Comparison of ENCODE assay signal across 15 cellular contexts in the genomic region with DNA sequence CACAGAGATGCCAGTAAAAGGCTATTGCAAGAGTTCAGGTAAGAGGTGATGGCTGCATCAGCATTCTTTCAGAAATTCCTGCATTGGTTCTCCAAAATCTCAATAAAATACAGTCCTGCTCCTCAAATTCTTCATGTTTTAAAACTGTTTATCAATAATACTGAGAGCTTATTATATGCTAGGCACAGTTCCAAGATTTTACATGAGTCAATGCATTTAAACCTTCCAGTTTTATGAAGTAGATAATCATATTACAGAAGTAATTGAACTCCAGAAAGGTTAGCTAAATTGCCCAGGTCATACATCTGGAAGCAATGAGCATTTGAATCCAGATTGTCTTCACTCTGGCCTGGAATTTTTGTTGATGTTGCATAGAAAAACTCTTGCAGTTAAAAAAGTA.
DNase-seq lines count a peak whose midpoint lies in the region; TF ChIP-seq lines count a peak whose summit lies in the region.
"Had no signal": no experiment of that assay in that cellular context is flagged by ENCODE, and none has a peak within 500 bp of the region (broad histone marks: within the 10 kb centered on the region; RNA-seq: fewer than 3 reads in every experiment).

No MANE protein-coding gene starts in this region.

- H3K4me3 ChIP-seq in choroid plexus epithelial cell (ENCODE audit: low read depth, low read length), result no peak overlapping the region
- H3K4me3 ChIP-seq: BLaER1, GM23338 had no signal

- TF ChIP-seq CTCF in choroid plexus epithelial cell (conservative IDR thresholded peaks at IDR 0.05; ENCODE audit: low read depth, low read length), result no peak

- DNase-seq in NCI-H1105 treated with DMSO at 0.1 percent for 48 hours (lab: John Stamatoyannopoulos, UW), result peak; percentile 22
- no peak for DNase-seq in NCI-H1105 (lab: John Stamatoyannopoulos, UW)
- DNase-seq in ELR (ENCODE audit: low read depth), result peak; percentile 37
- peak; percentile 69 for DNase-seq in NCI-H69 (lab: John Stamatoyannopoulos, UW)
- DNase-seq in choroid plexus epithelial cell (ENCODE audit: low read depth), result peak; percentile 41
- DNase-seq in hepatic stellate cell (ENCODE audit: low spot score), result no peak
- no peak for DNase-seq in activated gamma-delta T cell (lab: John Stamatoyannopoulos, UW)
- DNase-seq in NCI-H345 (lab: John Stamatoyannopoulos, UW), result no peak
- DNase-seq: 8988T; AML-193; CD8-positive, alpha-beta memory T cell; DMS53; H7 had no signal

Comparison
In these comparisons a context has a peak if more than half of its experiments do, and no peak if none do; other contexts are left out.
1. DNase-seq: peak in NCI-H1105 treated with DMSO at 0.1 percent for 48 hours (single experiment), ELR (single experiment), NCI-H69 (single experiment) and choroid plexus epithelial cell (single experiment); none in NCI-H1105 (single experiment), hepatic stellate cell (single experiment), activated gamma-delta T cell (single experiment) and NCI-H345 (single experiment).